Comparison of ENCODE assay signal across 33 cellular contexts in the genomic region with DNA sequence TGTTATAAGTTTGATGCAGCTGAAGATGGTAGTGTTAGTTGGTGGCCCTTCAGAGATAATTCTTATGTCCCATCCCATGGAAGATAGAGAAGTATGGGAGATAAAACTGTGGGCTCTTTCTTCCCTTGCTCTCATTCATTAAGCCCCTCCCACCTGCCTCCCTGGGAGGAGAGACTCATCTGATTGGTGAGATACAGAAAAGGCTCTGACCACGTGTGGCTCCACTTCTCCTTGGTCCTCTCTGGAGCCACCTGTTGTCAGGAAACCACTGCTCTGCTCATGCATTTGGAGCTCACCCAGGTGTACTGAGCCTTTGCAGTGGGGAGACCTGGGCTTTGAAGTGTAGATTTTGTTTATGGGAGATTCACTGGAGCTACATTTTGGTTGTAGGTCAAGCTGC.
"Had no signal": no experiment of that assay in that cellular context is flagged by ENCODE, and none has a peak within 500 bp of the region (broad histone marks: within the 10 kb centered on the region; RNA-seq: fewer than 3 reads in every experiment).

No MANE protein-coding gene starts in this region.

- H3K27ac ChIP-seq: PC-9, RWPE1, SJCRH30, SK-N-MC had no signal

- H3K4me2 ChIP-seq: PC-9 had no signal

- H2AFZ ChIP-seq: PC-9 had no signal

- ATAC-seq: Panc1, Right ventricle myocardium inferior, SK-N-SH treated with all-trans-retinoic acid at 6 μM for 48 hours, T-cell had no signal

- H3K4me3 ChIP-seq: PC-9, SJCRH30, SK-N-MC had no signal

- H3K27me3 ChIP-seq: SJCRH30 had no signal

- DNase-seq: MM.1S, MV-4-11, NCI-H1048, NCI-H1092 treated with DMSO at 0.1 percent for 48 hours, NCI-H1105 treated with DMSO at 0.1 percent for 48 hours, NCI-H1417, NCI-H1436, NCI-H146, NCI-H1694, NCI-H187, NCI-H1930, NCI-H2029 treated with DMSO at 0.1 percent for 48 hours, NCI-H2081 treated with DMSO at 0.1 percent for 48 hours, NCI-H2107, NCI-H2171, NCI-H226, NCI-H446 treated with DMSO at 0.1 percent for 48 hours, NCI-H510A, NCI-H524, NCI-H526, NCI-H69, NCI-H748 treated with DMSO at 0.1 percent for 48 hours, NCI-H82, PC-9, SHP77, SIG-M5, SJCRH30, T-cell had no signal

- H3K36me3 ChIP-seq: SJCRH30 had no signal
